1 cellular context compared by ENCODE assay signal in the genomic region with DNA sequence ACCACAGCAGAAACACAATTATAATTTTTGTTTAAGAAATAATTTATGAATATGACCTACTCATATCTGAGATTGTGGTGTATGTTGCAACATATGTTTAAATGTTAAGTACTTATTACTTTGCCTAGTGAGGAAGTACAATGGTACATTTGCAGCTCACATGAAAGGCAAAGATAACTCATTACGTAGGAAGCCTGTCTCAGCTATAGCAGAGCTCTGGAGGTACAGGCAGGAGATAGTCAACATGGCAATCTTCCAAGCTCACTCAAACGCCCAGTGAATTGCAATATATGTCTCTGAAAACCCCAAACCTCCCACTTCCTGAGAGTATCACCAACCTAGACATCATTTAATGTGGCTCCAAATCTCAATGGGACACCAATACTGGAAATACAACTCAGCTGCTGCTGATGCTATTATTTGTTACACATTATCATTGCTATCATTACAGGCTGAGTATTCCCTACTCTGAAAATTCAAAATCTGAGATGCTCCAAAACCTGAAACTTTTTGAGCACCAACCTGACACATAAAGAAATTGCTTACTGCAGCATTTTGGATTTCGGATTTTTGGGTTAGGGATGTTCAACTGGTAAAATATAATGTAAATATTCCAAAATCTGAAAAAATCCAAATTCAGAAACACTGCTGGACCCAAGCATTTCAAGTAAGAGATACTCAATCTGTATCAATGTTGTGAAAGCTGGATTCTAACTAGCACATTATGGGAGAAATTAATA.
TF ChIP-seq lines count a peak whose summit lies in the region.

No MANE protein-coding gene starts in this region.

TF ChIP-seq in K562, 482 proteins besides CTCF, POLR2A, EP300 and RAD21 (continued from another document and continues in another):
- TF ChIP-seq THAP12 (CRISPR knock-in tag; IDR thresholded peaks at IDR 0.05) = no peak
- TF ChIP-seq TGIF2 (CRISPR knock-in tag; IDR thresholded peaks at IDR 0.05) = no peak
- TF ChIP-seq, protein P1, sequence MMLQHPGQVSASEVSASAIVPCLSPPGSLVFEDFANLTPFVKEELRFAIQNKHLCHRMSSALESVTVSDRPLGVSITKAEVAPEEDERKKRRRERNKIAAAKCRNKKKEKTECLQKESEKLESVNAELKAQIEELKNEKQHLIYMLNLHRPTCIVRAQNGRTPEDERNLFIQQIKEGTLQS (IDR thresholded peaks at IDR 0.05) = 0 out of 2 replicates have a peak, but pooled peaks have one; percentile 17
- TF ChIP-seq, protein P1 (CRISPR knock-in tag; conservative IDR thresholded peaks at IDR 0.05) = no peak
- TF ChIP-seq CREM (IDR thresholded peaks at IDR 0.05; ENCODE audit: low read depth) = peak; percentile 84
- TF ChIP-seq TEAD1 (CRISPR knock-in tag; IDR thresholded peaks at IDR 0.05) = no peak
- TF ChIP-seq SIN3B (IDR thresholded peaks at IDR 0.05; ENCODE audit: low read depth) = no peak
- no peak for TF ChIP-seq NR2F6 (CRISPR knock-in tag; IDR thresholded peaks at IDR 0.05)
- TF ChIP-seq, protein P2, sequence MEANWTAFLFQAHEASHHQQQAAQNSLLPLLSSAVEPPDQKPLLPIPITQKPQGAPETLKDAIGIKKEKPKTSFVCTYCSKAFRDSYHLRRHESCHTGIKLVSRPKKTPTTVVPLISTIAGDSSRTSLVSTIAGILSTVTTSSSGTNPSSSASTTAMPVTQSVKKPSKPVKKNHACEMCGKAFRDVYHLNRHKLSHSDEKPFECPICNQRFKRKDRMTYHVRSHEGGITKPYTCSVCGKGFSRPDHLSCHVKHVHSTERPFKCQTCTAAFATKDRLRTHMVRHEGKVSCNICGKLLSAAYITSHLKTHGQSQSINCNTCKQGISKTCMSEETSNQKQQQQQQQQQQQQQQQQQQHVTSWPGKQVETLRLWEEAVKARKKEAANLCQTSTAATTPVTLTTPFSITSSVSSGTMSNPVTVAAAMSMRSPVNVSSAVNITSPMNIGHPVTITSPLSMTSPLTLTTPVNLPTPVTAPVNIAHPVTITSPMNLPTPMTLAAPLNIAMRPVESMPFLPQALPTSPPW (CRISPR knock-in tag; IDR thresholded peaks at IDR 0.05) = 0 out of 2 replicates have a peak, but pooled peaks have one; percentile 29
- no peak for TF ChIP-seq ZBTB2 (IDR thresholded peaks at IDR 0.05)
- TF ChIP-seq, protein P3, sequence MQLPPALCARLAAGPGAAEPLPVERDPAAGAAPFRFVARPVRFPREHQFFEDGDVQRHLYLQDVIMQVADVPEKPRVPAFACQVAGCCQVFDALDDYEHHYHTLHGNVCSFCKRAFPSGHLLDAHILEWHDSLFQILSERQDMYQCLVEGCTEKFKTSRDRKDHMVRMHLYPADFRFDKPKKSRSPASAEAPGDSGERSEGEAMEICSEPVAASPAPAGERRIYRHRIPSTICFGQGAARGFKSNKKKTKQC (CRISPR knock-in tag; IDR thresholded peaks at IDR 0.05) = no peak
- no peak for TF ChIP-seq ZNF695 (CRISPR knock-in tag; IDR thresholded peaks at IDR 0.05)
- TF ChIP-seq ID3 (CRISPR knock-in tag; IDR thresholded peaks at IDR 0.05) = no peak
- TF ChIP-seq ID3 (tag; IDR thresholded peaks at IDR 0.05) = no peak
- TF ChIP-seq ZNF224 (CRISPR knock-in tag; IDR thresholded peaks at IDR 0.05) = no peak
- TF ChIP-seq HDAC2 (IDR thresholded peaks at IDR 0.05) = peak; percentile 60; the same call in 1 of the 2 replicates
- no peak for TF ChIP-seq TCF7 (IDR thresholded peaks at IDR 0.05; ENCODE audit: borderline replicate concordance)
- peak; percentile 79 for TF ChIP-seq ZNF316 (IDR thresholded peaks at IDR 0.05)
- no peak for TF ChIP-seq MTA3 (IDR thresholded peaks at IDR 0.05; ENCODE audit: borderline replicate concordance)
- TF ChIP-seq OTX1 (CRISPR knock-in tag; IDR thresholded peaks at IDR 0.05) = no peak
- TF ChIP-seq ARHGAP35 (IDR thresholded peaks at IDR 0.05; ENCODE audit: partially characterized antibody) = no peak
- TF ChIP-seq FUS (optimal IDR thresholded peaks at IDR 0.05; ENCODE audit: low read depth, low read length) = no peak
- peak; percentile 20; the same call in 1 of the 2 replicates for TF ChIP-seq CREB1 (IDR thresholded peaks at IDR 0.05)
- no peak for TF ChIP-seq CREB1 (CRISPR knock-in tag; IDR thresholded peaks at IDR 0.05)
- TF ChIP-seq GTF2A2 (tag; IDR thresholded peaks at IDR 0.05) = no peak
- no peak for TF ChIP-seq TRIM25 (IDR thresholded peaks at IDR 0.05; ENCODE audit: borderline replicate concordance)
- TF ChIP-seq GABPB1 (CRISPR knock-in tag; IDR thresholded peaks at IDR 0.05) = no peak
- TF ChIP-seq KDM1A (IDR thresholded peaks at IDR 0.05) = 0 out of 4 replicates have a peak, but pooled peaks of 1 of the 2 experiments have one; percentile 32
- TF ChIP-seq EZH2 (IDR thresholded peaks at IDR 0.05; ENCODE audit: borderline replicate concordance, low read depth, low read length) = no peak
- TF ChIP-seq HDGF (IDR thresholded peaks at IDR 0.05) = no peak
- TF ChIP-seq NFIX (CRISPR knock-in tag; IDR thresholded peaks at IDR 0.05; ENCODE audit: low read depth) = no peak
- no peak for TF ChIP-seq HDAC6 (IDR thresholded peaks at IDR 0.05; ENCODE audit: low read depth, low read length)
- no peak for TF ChIP-seq POLR2H (tag; IDR thresholded peaks at IDR 0.05; ENCODE audit: low read depth)
- TF ChIP-seq IRF1 (CRISPR knock-in tag; IDR thresholded peaks at IDR 0.05; ENCODE audit: borderline replicate concordance) = no peak
- TF ChIP-seq ZBTB33 (CRISPR knock-in tag; IDR thresholded peaks at IDR 0.05) = no peak
- TF ChIP-seq, protein P4, sequence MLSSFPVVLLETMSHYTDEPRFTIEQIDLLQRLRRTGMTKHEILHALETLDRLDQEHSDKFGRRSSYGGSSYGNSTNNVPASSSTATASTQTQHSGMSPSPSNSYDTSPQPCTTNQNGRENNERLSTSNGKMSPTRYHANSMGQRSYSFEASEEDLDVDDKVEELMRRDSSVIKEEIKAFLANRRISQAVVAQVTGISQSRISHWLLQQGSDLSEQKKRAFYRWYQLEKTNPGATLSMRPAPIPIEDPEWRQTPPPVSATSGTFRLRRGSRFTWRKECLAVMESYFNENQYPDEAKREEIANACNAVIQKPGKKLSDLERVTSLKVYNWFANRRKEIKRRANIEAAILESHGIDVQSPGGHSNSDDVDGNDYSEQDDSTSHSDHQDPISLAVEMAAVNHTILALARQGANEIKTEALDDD (IDR thresholded peaks at IDR 0.05) = no peak
- TF ChIP-seq MXI1 (IDR thresholded peaks at IDR 0.05; ENCODE audit: low read depth, low read length) = no peak
- TF ChIP-seq KDM5B (IDR thresholded peaks at IDR 0.05; ENCODE audit: insufficient replicate concordance, low read depth, low read length) = no peak
- no peak for TF ChIP-seq ZNF778 (CRISPR knock-in tag; IDR thresholded peaks at IDR 0.05)
- TF ChIP-seq KLF6 (CRISPR knock-in tag; IDR thresholded peaks at IDR 0.05; ENCODE audit: borderline replicate concordance) = no peak
- TF ChIP-seq THRB (CRISPR knock-in tag; conservative IDR thresholded peaks at IDR 0.05) = no peak
- TF ChIP-seq, protein P5, sequence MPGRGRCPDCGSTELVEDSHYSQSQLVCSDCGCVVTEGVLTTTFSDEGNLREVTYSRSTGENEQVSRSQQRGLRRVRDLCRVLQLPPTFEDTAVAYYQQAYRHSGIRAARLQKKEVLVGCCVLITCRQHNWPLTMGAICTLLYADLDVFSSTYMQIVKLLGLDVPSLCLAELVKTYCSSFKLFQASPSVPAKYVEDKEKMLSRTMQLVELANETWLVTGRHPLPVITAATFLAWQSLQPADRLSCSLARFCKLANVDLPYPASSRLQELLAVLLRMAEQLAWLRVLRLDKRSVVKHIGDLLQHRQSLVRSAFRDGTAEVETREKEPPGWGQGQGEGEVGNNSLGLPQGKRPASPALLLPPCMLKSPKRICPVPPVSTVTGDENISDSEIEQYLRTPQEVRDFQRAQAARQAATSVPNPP (IDR thresholded peaks at IDR 0.05; ENCODE audit: borderline replicate concordance, insufficient read depth, insufficient read length) = no peak
- TF ChIP-seq PYGO2 (tag; IDR thresholded peaks at IDR 0.05) = no peak
- no peak for TF ChIP-seq RBM39 (optimal IDR thresholded peaks at IDR 0.05; ENCODE audit: low read depth, low read length)
- TF ChIP-seq CSDE1 (IDR thresholded peaks at IDR 0.05) = no peak
- no peak for TF ChIP-seq ZNF436 (CRISPR knock-in tag; IDR thresholded peaks at IDR 0.05)
- TF ChIP-seq NFE2L1 (tag; IDR thresholded peaks at IDR 0.05; ENCODE audit: borderline replicate concordance, low read depth) = no peak
- no peak for TF ChIP-seq FOXP1 (CRISPR knock-in tag; IDR thresholded peaks at IDR 0.05)
- peak; percentile 16; the same call in 1 of the 2 replicates for TF ChIP-seq NFE2 (IDR thresholded peaks at IDR 0.05; ENCODE audit: low read depth)
- peak; percentile 69 for TF ChIP-seq BHLHE40 (IDR thresholded peaks at IDR 0.05; ENCODE audit: low read length)
- TF ChIP-seq CEBPB (tag; IDR thresholded peaks at IDR 0.05) = peak; percentile 96
- peak; percentile 63 for TF ChIP-seq MAFG (tag; conservative IDR thresholded peaks at IDR 0.05)
- no peak for TF ChIP-seq NRF1 (conservative IDR thresholded peaks at IDR 0.05 in 1 of 2, IDR thresholded peaks at IDR 0.05 in 1 of 2)
- no peak for TF ChIP-seq ZNF174 (CRISPR knock-in tag; IDR thresholded peaks at IDR 0.05)
